In genomic region chr1:226104671-226105121, GRCh38 we compare ENCODE assay signal across 1 cellular context.
TF ChIP-seq lines count a peak whose summit lies in the region.

No MANE protein-coding gene starts in this region.

TF ChIP-seq in K562, 482 proteins besides CTCF, POLR2A, EP300 and RAD21 (continued from another document):
- TF ChIP-seq THRA (IDR thresholded peaks at IDR 0.05) (no peak), ZNF212 (CRISPR knock-in tag; IDR thresholded peaks at IDR 0.05) (no peak), ID3 (CRISPR knock-in tag; IDR thresholded peaks at IDR 0.05) (no peak), ID3 (tag; IDR thresholded peaks at IDR 0.05) (no peak), ZNF280A (IDR thresholded peaks at IDR 0.05; ENCODE audit: low read depth, partially characterized antibody) (no peak), DACH1 (IDR thresholded peaks at IDR 0.05; ENCODE audit: partially characterized antibody) (no peak), ZNF398 (CRISPR knock-in tag; IDR thresholded peaks at IDR 0.05) (no peak), ZC3H4 (CRISPR knock-in tag; IDR thresholded peaks at IDR 0.05; ENCODE audit: borderline replicate concordance) (no peak), ZFPM2 (CRISPR knock-in tag; IDR thresholded peaks at IDR 0.05) (no peak), CBX8 (IDR thresholded peaks at IDR 0.05; ENCODE audit: borderline replicate concordance, extremely low read depth, low read depth, low read length, poor library complexity, severe bottlenecking) (no peak), NR4A1 (CRISPR knock-in tag; IDR thresholded peaks at IDR 0.05) (no peak), NR4A1 (tag; IDR thresholded peaks at IDR 0.05) (no peak), GABPB1 (CRISPR knock-in tag; IDR thresholded peaks at IDR 0.05) (0 out of 2 replicates have a peak, but pooled peaks have one; percentile 3), PRDM10 (IDR thresholded peaks at IDR 0.05; ENCODE audit: partially characterized antibody) (peak; percentile 21), PHF8 (IDR thresholded peaks at IDR 0.05; ENCODE audit: borderline replicate concordance, low read length) (no peak), GABPA (tag; conservative IDR thresholded peaks at IDR 0.05; ENCODE audit: low read depth) (peak; percentile 43; the same call in 1 of the 2 replicates)
